ENCODE assay signal across 1 cellular context in the genomic region with DNA sequence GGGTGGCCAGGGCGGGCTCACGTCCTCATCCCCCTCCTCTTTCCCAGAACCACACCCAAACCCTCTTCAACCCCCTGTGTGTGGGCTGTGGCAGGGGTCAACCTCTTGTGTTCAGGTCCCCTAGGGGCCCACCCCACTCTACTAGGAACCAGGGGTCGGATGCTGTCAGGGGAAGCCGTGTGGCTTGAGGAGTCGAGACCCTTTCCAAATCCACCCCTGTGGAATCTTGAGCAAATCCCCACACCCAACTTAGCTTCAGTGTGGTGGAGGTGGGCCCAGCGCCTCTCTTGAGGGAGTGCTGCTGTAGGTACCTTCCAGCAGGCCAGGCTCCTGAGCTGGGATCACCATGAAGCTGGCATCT.
TF ChIP-seq lines count a peak whose summit lies in the region.

No MANE protein-coding gene starts in this region.

TF ChIP-seq in K562, 482 proteins besides CTCF, POLR2A, EP300 and RAD21:
- 0 out of 2 replicates have a peak, but pooled peaks have one; percentile 23 for TF ChIP-seq ZBTB40 (IDR thresholded peaks at IDR 0.05)
- TF ChIP-seq ZBTB40 (CRISPR knock-in tag; IDR thresholded peaks at IDR 0.05) = no peak
- TF ChIP-seq SMARCE1 (IDR thresholded peaks at IDR 0.05) = 0 out of 2 replicates have a peak, but pooled peaks have one; percentile 29
- TF ChIP-seq KDM5B (IDR thresholded peaks at IDR 0.05; ENCODE audit: insufficient replicate concordance, low read depth, low read length) = peak; percentile 52
- TF ChIP-seq STAT5B (CRISPR knock-in tag; IDR thresholded peaks at IDR 0.05) = no peak
- 0 out of 2 replicates have a peak, but pooled peaks have one; percentile 11 for TF ChIP-seq NBN (IDR thresholded peaks at IDR 0.05; ENCODE audit: low read depth)
- no peak for TF ChIP-seq RBM17 (IDR thresholded peaks at IDR 0.05; ENCODE audit: borderline replicate concordance, low read depth, low read length)
- 0 out of 2 replicates have a peak, but pooled peaks have one; percentile 10 for TF ChIP-seq HDGF (IDR thresholded peaks at IDR 0.05)
- TF ChIP-seq, protein P1, sequence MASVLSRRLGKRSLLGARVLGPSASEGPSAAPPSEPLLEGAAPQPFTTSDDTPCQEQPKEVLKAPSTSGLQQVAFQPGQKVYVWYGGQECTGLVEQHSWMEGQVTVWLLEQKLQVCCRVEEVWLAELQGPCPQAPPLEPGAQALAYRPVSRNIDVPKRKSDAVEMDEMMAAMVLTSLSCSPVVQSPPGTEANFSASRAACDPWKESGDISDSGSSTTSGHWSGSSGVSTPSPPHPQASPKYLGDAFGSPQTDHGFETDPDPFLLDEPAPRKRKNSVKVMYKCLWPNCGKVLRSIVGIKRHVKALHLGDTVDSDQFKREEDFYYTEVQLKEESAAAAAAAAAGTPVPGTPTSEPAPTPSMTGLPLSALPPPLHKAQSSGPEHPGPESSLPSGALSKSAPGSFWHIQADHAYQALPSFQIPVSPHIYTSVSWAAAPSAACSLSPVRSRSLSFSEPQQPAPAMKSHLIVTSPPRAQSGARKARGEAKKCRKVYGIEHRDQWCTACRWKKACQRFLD (CRISPR knock-in tag; IDR thresholded peaks at IDR 0.05) = peak; percentile 59; the same call in 1 of the 2 replicates
- TF ChIP-seq NFRKB (IDR thresholded peaks at IDR 0.05; ENCODE audit: low read depth) = 0 out of 2 replicates have a peak, but pooled peaks have one; percentile 11
